2 cellular contexts compared by ENCODE assay signal in the genomic region with DNA sequence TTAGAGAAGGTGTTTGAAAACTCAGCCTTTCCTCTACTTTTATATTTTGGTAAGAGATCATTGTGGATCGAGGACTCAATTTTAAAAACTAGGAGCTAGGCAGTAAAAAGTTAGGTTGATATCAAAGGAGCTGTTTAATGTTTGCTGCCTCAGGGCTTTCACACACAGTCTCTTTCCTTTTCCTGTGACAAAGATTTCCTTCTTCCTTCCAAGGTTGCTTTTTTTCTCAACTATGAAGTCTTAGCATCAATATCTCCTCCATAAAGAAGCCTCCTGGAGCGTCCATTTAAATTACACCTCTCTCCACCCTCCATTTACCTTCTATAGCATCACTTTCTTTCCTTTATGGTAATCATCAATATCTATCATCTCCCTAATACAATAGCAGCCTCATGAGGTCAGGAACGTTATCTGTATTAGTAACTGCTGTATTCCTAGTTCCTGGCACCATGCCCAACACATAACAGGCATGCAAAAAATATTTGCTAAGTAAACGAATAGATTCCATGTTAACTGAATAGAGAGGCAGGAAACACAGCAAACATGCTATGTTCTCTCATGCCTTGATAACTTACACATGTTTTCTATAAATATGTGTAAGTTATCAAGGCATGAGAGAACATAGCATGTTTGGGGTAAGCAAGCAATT.
TF ChIP-seq lines count a peak whose summit lies in the region.

No MANE protein-coding gene starts in this region.

TF ChIP-seq in SK-N-SH, 30 proteins besides CTCF, POLR2A, EP300 and RAD21 (continued from another document):
- TF ChIP-seq, protein P1, sequence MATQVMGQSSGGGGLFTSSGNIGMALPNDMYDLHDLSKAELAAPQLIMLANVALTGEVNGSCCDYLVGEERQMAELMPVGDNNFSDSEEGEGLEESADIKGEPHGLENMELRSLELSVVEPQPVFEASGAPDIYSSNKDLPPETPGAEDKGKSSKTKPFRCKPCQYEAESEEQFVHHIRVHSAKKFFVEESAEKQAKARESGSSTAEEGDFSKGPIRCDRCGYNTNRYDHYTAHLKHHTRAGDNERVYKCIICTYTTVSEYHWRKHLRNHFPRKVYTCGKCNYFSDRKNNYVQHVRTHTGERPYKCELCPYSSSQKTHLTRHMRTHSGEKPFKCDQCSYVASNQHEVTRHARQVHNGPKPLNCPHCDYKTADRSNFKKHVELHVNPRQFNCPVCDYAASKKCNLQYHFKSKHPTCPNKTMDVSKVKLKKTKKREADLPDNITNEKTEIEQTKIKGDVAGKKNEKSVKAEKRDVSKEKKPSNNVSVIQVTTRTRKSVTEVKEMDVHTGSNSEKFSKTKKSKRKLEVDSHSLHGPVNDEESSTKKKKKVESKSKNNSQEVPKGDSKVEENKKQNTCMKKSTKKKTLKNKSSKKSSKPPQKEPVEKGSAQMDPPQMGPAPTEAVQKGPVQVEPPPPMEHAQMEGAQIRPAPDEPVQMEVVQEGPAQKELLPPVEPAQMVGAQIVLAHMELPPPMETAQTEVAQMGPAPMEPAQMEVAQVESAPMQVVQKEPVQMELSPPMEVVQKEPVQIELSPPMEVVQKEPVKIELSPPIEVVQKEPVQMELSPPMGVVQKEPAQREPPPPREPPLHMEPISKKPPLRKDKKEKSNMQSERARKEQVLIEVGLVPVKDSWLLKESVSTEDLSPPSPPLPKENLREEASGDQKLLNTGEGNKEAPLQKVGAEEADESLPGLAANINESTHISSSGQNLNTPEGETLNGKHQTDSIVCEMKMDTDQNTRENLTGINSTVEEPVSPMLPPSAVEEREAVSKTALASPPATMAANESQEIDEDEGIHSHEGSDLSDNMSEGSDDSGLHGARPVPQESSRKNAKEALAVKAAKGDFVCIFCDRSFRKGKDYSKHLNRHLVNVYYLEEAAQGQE (IDR thresholded peaks at IDR 0.05; ENCODE audit: low read depth, low read length), result no peak
- TF ChIP-seq JUND (IDR thresholded peaks at IDR 0.05), result no peak
- TF ChIP-seq NFIC (IDR thresholded peaks at IDR 0.05; ENCODE audit: borderline replicate concordance), result peak; percentile 21; the same call in 1 of the 2 replicates
- TF ChIP-seq, protein P2, sequence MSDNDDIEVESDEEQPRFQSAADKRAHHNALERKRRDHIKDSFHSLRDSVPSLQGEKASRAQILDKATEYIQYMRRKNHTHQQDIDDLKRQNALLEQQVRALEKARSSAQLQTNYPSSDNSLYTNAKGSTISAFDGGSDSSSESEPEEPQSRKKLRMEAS (IDR thresholded peaks at IDR 0.05; ENCODE audit: low read depth), result no peak

TF ChIP-seq in SK-N-SH treated with all-trans-retinoic acid at 6 μM for 48 hours, 23 proteins besides CTCF, POLR2A, EP300 and RAD21 (continued from another document):
- TF ChIP-seq ARNTL (CRISPR knock-in tag; IDR thresholded peaks at IDR 0.05; ENCODE audit: borderline replicate concordance, low read depth) (no peak), ZC3H10 (CRISPR knock-in tag; IDR thresholded peaks at IDR 0.05) (no peak), PPARA (CRISPR knock-in tag; IDR thresholded peaks at IDR 0.05; ENCODE audit: borderline replicate concordance) (no peak), ZFP3 (CRISPR knock-in tag; IDR thresholded peaks at IDR 0.05) (no peak), SNAI2 (CRISPR knock-in tag; IDR thresholded peaks at IDR 0.05) (no peak)
- TF ChIP-seq, protein P3, sequence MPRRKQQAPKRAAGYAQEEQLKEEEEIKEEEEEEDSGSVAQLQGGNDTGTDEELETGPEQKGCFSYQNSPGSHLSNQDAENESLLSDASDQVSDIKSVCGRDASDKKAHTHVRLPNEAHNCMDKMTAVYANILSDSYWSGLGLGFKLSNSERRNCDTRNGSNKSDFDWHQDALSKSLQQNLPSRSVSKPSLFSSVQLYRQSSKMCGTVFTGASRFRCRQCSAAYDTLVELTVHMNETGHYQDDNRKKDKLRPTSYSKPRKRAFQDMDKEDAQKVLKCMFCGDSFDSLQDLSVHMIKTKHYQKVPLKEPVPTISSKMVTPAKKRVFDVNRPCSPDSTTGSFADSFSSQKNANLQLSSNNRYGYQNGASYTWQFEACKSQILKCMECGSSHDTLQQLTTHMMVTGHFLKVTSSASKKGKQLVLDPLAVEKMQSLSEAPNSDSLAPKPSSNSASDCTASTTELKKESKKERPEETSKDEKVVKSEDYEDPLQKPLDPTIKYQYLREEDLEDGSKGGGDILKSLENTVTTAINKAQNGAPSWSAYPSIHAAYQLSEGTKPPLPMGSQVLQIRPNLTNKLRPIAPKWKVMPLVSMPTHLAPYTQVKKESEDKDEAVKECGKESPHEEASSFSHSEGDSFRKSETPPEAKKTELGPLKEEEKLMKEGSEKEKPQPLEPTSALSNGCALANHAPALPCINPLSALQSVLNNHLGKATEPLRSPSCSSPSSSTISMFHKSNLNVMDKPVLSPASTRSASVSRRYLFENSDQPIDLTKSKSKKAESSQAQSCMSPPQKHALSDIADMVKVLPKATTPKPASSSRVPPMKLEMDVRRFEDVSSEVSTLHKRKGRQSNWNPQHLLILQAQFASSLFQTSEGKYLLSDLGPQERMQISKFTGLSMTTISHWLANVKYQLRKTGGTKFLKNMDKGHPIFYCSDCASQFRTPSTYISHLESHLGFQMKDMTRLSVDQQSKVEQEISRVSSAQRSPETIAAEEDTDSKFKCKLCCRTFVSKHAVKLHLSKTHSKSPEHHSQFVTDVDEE (CRISPR knock-in tag; IDR thresholded peaks at IDR 0.05), result no peak
